ENCODE assay signal across 18 cellular contexts in the genomic region with DNA sequence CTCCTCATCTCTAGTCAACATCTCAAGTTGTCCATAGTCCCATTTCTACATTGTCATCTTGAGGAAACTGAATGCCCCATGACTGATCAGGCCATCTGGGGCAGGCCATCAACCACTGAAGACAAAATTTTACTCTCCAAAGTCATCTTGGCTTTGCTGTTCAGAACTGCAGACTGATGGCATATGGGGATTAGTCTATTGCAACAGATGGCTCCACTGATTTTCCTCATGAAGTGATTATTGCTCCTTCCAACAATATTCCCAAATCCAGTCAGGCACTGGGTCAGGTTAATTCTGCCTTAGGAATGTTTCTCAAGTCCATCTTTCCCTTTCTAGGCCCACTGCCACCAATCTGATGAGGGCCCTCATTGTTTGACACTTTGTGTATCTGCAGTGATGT.
A peak's percentile ranks its signal among the peaks of the same experiment; 100 is the strongest.
DNase-seq lines count a peak whose midpoint lies in the region; FAIRE-seq and TF ChIP-seq lines count a peak whose summit lies in the region.
"Had no signal": no experiment of that assay in that cellular context is flagged by ENCODE, and none has a peak within 500 bp of the region (broad histone marks: within the 10 kb centered on the region; RNA-seq: fewer than 3 reads in every experiment).

No MANE protein-coding gene starts in this region.

- no peaks in the 10 kb centered on the region for H3K36me3 ChIP-seq in thyroid gland

- no peak for DNase-seq in D721Med (ENCODE audit: insufficient read length, low spot score)
- peak; percentile 2 for DNase-seq in DMS 273 treated with DMSO at 0.1 percent for 48 hours (lab: John Stamatoyannopoulos, UW)
- peak; percentile 96 for DNase-seq in NCI-H82 (lab: John Stamatoyannopoulos, UW)
- peak; percentile 31 for DNase-seq in cerebellum (ENCODE audit: low spot score)
- no peak for DNase-seq in OCI-M2 (lab: John Stamatoyannopoulos, UW; ENCODE audit: unreplicated experiment)
- DNase-seq in thyroid gland = no peak
- no peak for DNase-seq in cardiac septum (ENCODE audit: low spot score)
- DNase-seq: AML-193; Caco-2; CD4-positive, alpha-beta T cell; GDM1; HCEC 1CT had no signal

- peak; percentile 100 for FAIRE-seq in D721Med (lab: Jason Lieb, UNC)
- FAIRE-seq: A204.1, GM12892, GM18507, H54 had no signal

- TF ChIP-seq POLR2A in thyroid gland (IDR thresholded peaks at IDR 0.05) = no peak

- no peaks in the 10 kb centered on the region for H3K9me3 ChIP-seq in thyroid gland
- H3K9me3 ChIP-seq: Caco-2 had no signal

- intact Hi-C loops in thyroid gland (cut with DNase I) = no loop called here
- intact Hi-C loops in cardiac septum (cut with DNase I) = no loop called here

- H3K27ac ChIP-seq in thyroid gland = no peak overlapping the region
- H3K27ac ChIP-seq: C4-2B had no signal

- H3K4me1 ChIP-seq in thyroid gland = no peaks in the 10 kb centered on the region
- H3K4me1 ChIP-seq: Caco-2 had no signal

- no peaks in the 10 kb centered on the region for H3K27me3 ChIP-seq in thyroid gland

- TF ChIP-seq CTCF in D721Med (IDR thresholded peaks at IDR 0.05; ENCODE audit: insufficient read depth, missing control alignments) = no peak
- TF ChIP-seq CTCF in thyroid gland (IDR thresholded peaks at IDR 0.05) = no peak

- no peak overlapping the region for H3K4me3 ChIP-seq in thyroid gland (replicated peaks in 1 of 3)
- H3K4me3 ChIP-seq: GM23338 had no signal

Comparison
In these comparisons a context has a peak if more than half of its experiments do, and no peak if none do; other contexts are left out.
1. DNase-seq: peak in DMS 273 treated with DMSO at 0.1 percent for 48 hours (single experiment), NCI-H82 (single experiment) and cerebellum (single experiment); none in D721Med (single experiment), OCI-M2 (single experiment), thyroid gland (0 of 2) and cardiac septum (single experiment).